ENCODE assay signal across 9 cellular contexts in the genomic region with DNA sequence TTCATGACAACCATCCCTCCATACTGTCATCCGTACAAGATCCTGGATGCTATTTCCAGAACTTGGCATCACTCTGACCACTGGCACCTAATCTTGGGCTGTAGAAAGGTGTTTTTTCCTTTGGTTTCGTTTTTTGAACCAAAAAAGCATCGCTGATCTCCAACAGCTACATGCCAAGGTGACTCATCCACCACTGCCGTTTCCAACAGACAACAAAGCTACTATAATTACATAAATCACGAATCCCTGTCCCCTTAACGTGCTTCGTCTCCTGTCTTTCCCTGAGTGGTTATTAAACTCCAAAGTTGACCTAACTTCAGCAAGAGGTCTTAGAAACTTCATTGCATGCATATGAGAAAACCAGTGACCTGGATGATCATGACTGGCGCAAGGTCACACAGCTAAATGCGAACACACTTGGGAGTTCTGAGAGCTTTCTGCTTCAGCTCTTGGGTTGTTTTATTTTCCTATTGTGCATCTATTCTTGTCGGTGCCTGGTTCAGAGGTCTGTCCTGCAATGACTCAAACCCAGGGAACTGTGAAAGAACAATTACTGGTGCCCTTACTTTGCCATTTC.
DNase-seq lines count a peak whose midpoint lies in the region; ATAC-seq and TF ChIP-seq lines count a peak whose summit lies in the region.
"Had no signal": no experiment of that assay in that cellular context is flagged by ENCODE, and none has a peak within 500 bp of the region (broad histone marks: within the 10 kb centered on the region; RNA-seq: fewer than 3 reads in every experiment).

No MANE protein-coding gene starts in this region.

- H3K4me1 Mint-ChIP-seq in osteocyte (ENCODE audit: unreplicated experiment), result peaks cover 18% of the 10 kb centered on the region
- H3K4me1 Mint-ChIP-seq in CD8-positive, alpha-beta memory T cell, result no peaks in the 10 kb centered on the region

- H3K27me3 ChIP-seq in brain microvascular endothelial cell (replicated peaks) (no peaks in the 10 kb centered on the region), H7 (ENCODE audit: control insufficient read depth, insufficient read depth, low read length) (no peaks in the 10 kb centered on the region)
- H3K27me3 ChIP-seq in CD8-positive, alpha-beta memory T cell (ENCODE audit: insufficient read depth, low read length, poor library complexity, severe bottlenecking), result no peaks in the 10 kb centered on the region

- POLR2A ChIA-PET in CD8-positive, alpha-beta memory T cell (lab: Charles Lee), result no interaction called here

- ATAC-seq in GM18519 (IDR thresholded peaks at IDR 0.05; ENCODE audit: low FRiP score, unreplicated experiment), result peak; percentile 71
- ATAC-seq in HG03442 (IDR thresholded peaks at IDR 0.05; ENCODE audit: unreplicated experiment), result peak; percentile 86
- ATAC-seq: activated T-cell treated with anti-CD3 and anti-CD28 coated beads, Interleukin-2, amount 50 U/mL, for 72 hours had no signal

- peak overlapping the region; percentile 21 for H3K27ac Mint-ChIP-seq in osteocyte (ENCODE audit: unreplicated experiment)
- no peak overlapping the region for H3K27ac Mint-ChIP-seq in CD8-positive, alpha-beta memory T cell
- H3K27ac Mint-ChIP-seq: activated T-cell treated with anti-CD3 and anti-CD28 coated beads, Interleukin-2, amount 50 U/mL, for 72 hours had no signal

- no peak overlapping the region for H3K27ac ChIP-seq in brain microvascular endothelial cell
- no peak overlapping the region for H3K27ac ChIP-seq in CD8-positive, alpha-beta memory T cell (ENCODE audit: low read depth, low read length)

- no peak overlapping the region for H3K4me3 Mint-ChIP-seq in osteocyte (ENCODE audit: unreplicated experiment)
- H3K4me3 Mint-ChIP-seq in CD8-positive, alpha-beta memory T cell, result no peak overlapping the region
- H3K4me3 Mint-ChIP-seq: activated T-cell treated with anti-CD3 and anti-CD28 coated beads, Interleukin-2, amount 50 U/mL, for 72 hours had no signal

- DNase-seq in brain microvascular endothelial cell (peak; percentile 51), osteocyte (ENCODE audit: extremely low spot score, unreplicated experiment) (no peak), superior temporal gyrus (ENCODE audit: extremely low spot score) (no peak), H7 (no peak), occipital lobe (lab: John Stamatoyannopoulos, UW) (no peak)
- DNase-seq in CD8-positive, alpha-beta memory T cell, result no peak
- DNase-seq: activated T-cell treated with anti-CD3 and anti-CD28 coated beads, Interleukin-2, amount 50 U/mL, for 72 hours had no signal

- H3K4me1 ChIP-seq in CD8-positive, alpha-beta memory T cell (ENCODE audit: insufficient read depth, low read length), result no peaks in the 10 kb centered on the region

- no peak for TF ChIP-seq CTCF in brain microvascular endothelial cell (IDR thresholded peaks at IDR 0.05; ENCODE audit: low read depth, low read length, missing control alignments)
- no peak for TF ChIP-seq CTCF in osteocyte (IDR thresholded peaks at IDR 0.05)

- H3K9me3 Mint-ChIP-seq in osteocyte (ENCODE audit: unreplicated experiment), result no peaks in the 10 kb centered on the region
- H3K9me3 Mint-ChIP-seq in CD8-positive, alpha-beta memory T cell, result no peaks in the 10 kb centered on the region

- no peaks in the 10 kb centered on the region for H3K9me3 ChIP-seq in CD8-positive, alpha-beta memory T cell (ENCODE audit: low read length)

- H3K4me3 ChIP-seq in brain microvascular endothelial cell (ENCODE audit: low read depth, low read length), result no peak overlapping the region
- H3K4me3 ChIP-seq in H7 (ENCODE audit: insufficient read depth, low read depth, low read length), result no peak overlapping the region
- H3K4me3 ChIP-seq in CD8-positive, alpha-beta memory T cell (ENCODE audit: low read length), result no peak overlapping the region

- H3K36me3 Mint-ChIP-seq in osteocyte (ENCODE audit: unreplicated experiment), result peaks cover 19% of the 10 kb centered on the region
- H3K36me3 Mint-ChIP-seq in CD8-positive, alpha-beta memory T cell, result no peaks in the 10 kb centered on the region

- no peaks in the 10 kb centered on the region for H3K27me3 Mint-ChIP-seq in osteocyte (ENCODE audit: unreplicated experiment)
- H3K27me3 Mint-ChIP-seq in CD8-positive, alpha-beta memory T cell, result peaks cover 9 to 21% of the 10 kb centered on the region in 2 donors

- H3K36me3 ChIP-seq in brain microvascular endothelial cell (replicated peaks), result no peaks in the 10 kb centered on the region
- peaks cover 4% of the 10 kb centered on the region for H3K36me3 ChIP-seq in H7 (replicated peaks; ENCODE audit: control insufficient read depth, insufficient read depth, low read length)
- H3K36me3 ChIP-seq in CD8-positive, alpha-beta memory T cell (ENCODE audit: insufficient read depth, low read length), result no peaks in the 10 kb centered on the region

- CTCF ChIA-PET in CD8-positive, alpha-beta memory T cell (lab: Charles Lee), result interaction anchor here (0.7 kb wide), 1 partner anchor 22 kb away, joined by 3 read pairs; no protein-coding TSS in a partner anchor

- in situ Hi-C loops in brain microvascular endothelial cell (cut with HindIII; ENCODE audit: low pct_ligation_motif_present, low sequenced_read_pairs), result no loop called here
